ENCODE assay signal across 8 cellular contexts in the genomic region with DNA sequence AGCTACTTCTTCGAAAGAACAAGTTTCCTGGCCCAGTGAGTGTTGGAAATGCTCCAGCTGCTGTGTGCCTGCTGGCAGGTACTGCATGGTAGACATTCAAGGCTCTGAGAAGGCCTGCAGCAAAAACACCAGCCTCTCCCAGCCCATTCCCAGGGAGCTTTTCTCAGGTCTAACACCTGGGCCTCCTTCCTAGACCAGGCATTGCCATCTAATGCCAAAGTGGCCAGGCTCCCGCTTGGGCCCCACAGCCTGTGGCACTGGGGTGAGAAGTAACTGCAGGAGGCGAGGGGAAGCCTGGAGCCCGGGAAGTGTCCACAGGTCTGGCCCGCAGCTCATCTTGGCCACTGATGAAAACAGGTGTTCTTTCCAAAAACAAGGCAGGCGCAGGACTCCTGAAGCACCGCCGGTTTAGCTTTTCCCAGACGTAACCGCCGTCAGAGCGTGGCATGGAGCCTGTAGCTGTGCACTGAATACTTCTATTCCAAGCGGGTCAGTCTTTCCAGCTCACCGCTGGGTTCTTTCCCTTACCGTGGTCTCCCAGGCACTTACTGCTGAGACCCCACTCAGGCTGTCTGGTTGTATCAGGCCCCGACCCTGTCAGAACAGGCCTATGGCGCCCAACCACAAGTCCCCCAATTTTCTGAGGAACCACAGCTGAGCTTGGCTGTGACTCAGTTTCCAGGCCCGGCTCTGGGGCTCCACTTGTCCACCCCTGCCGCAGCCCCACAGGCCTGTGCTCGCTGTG. TPM values are rescaled to one million over a fixed set of nuclear protein-coding genes. Genes with fewer than 3 reads are reported as not detected.
DNase-seq lines count a peak whose midpoint lies in the region; ATAC-seq and TF ChIP-seq lines count a peak whose summit lies in the region.

No MANE protein-coding gene starts in this region.

- H3K4me1 Mint-ChIP-seq in activated CD4-positive, alpha-beta T cell treated with anti-CD3 and anti-CD28 coated beads, Interleukin-2, amount 10 ng/mL, durations not matched to agents 7 days and 5 days, result peaks cover 34% of the 10 kb centered on the region
- H3K4me1 Mint-ChIP-seq in activated CD8-positive, alpha-beta T cell treated with anti-CD3 and anti-CD28 coated beads for 36 hours (ENCODE audit: low read depth), result peaks cover 13% of the 10 kb centered on the region

- H3K9me3 ChIP-seq in liver (ENCODE audit: control insufficient read depth in 4 of 4, low read length in 3 of 4) (no peaks in the 10 kb centered on the region), thoracic aorta (no peaks in the 10 kb centered on the region)

- intact Hi-C loops in activated CD8-positive, alpha-beta T cell treated with anti-CD3 and anti-CD28 coated beads for 36 hours (cut with micrococcal nuclease), result no loop called here

- H3K27me3 ChIP-seq in liver (ENCODE audit: control insufficient read depth in 4 of 4, insufficient read depth in 4 of 4, low read length in 3 of 4), result no peaks in the 10 kb centered on the region
- no peaks in the 10 kb centered on the region for H3K27me3 ChIP-seq in thoracic aorta (replicated peaks; ENCODE audit: insufficient read depth)

- no peaks in the 10 kb centered on the region for H3K9me3 Mint-ChIP-seq in activated CD4-positive, alpha-beta T cell treated with anti-CD3 and anti-CD28 coated beads, Interleukin-2, amount 10 ng/mL, durations not matched to agents 7 days and 5 days
- H3K9me3 Mint-ChIP-seq in activated CD8-positive, alpha-beta T cell treated with anti-CD3 and anti-CD28 coated beads for 36 hours, result no peaks in the 10 kb centered on the region

- H3K27ac Mint-ChIP-seq in activated CD4-positive, alpha-beta T cell treated with anti-CD3 and anti-CD28 coated beads, Interleukin-2, amount 10 ng/mL, durations not matched to agents 7 days and 5 days, result peak overlapping the region; percentile 91
- H3K27ac Mint-ChIP-seq in activated CD8-positive, alpha-beta T cell treated with anti-CD3 and anti-CD28 coated beads for 36 hours, result peak overlapping the region; percentile 71

- H3K9ac ChIP-seq in liver (ENCODE audit: low read depth in 1 of 2, low read length in 2 of 2), result peak overlapping the region; percentile 1 to 49

- H3K27me3 Mint-ChIP-seq in activated CD4-positive, alpha-beta T cell treated with anti-CD3 and anti-CD28 coated beads, Interleukin-2, amount 10 ng/mL, durations not matched to agents 7 days and 5 days, result no peaks in the 10 kb centered on the region
- H3K27me3 Mint-ChIP-seq in activated CD8-positive, alpha-beta T cell treated with anti-CD3 and anti-CD28 coated beads for 36 hours, result no peaks in the 10 kb centered on the region

- TF ChIP-seq RAD21 in liver (IDR thresholded peaks at IDR 0.05), result no peak

- CTCF ChIA-PET in activated CD4-positive, alpha-beta T cell treated with anti-CD3 and anti-CD28 coated beads, Interleukin-2, amount 10 ng/mL, durations not matched to agents 7 days and 5 days (lab: Charles Lee), result interaction anchor here (0.9 to 2.3 kb wide), 6 partner anchors 9 to 206 kb away, joined by 3 to 6 read pairs (median 4); no protein-coding TSS in a partner anchor
- CTCF ChIA-PET in activated CD8-positive, alpha-beta T cell treated with anti-CD3 and anti-CD28 coated beads for 36 hours (lab: Charles Lee), result interaction anchor here (0.7 to 1.0 kb wide), 2 partner anchors 43 to 168 kb away, joined by 3 to 4 read pairs; no protein-coding TSS in a partner anchor

- peaks cover 10% of the 10 kb centered on the region for H3K36me3 Mint-ChIP-seq in activated CD4-positive, alpha-beta T cell treated with anti-CD3 and anti-CD28 coated beads, Interleukin-2, amount 10 ng/mL, durations not matched to agents 7 days and 5 days (ENCODE audit: low read depth)
- H3K36me3 Mint-ChIP-seq in activated CD8-positive, alpha-beta T cell treated with anti-CD3 and anti-CD28 coated beads for 36 hours (ENCODE audit: low read depth), result peaks cover 4% of the 10 kb centered on the region

- TF ChIP-seq CTCF in activated CD8-positive, alpha-beta T cell treated with anti-CD3 and anti-CD28 coated beads for 36 hours (IDR thresholded peaks at IDR 0.05), result no peak
- TF ChIP-seq CTCF in liver (IDR thresholded peaks at IDR 0.05; ENCODE audit: low read depth, low read length, missing input control) (peak; percentile 3), thoracic aorta (IDR thresholded peaks at IDR 0.05) (no peak)

- peak overlapping the region; percentile 93 to 98 for H3K27ac ChIP-seq in liver (ENCODE audit: low read depth in 1 of 2, low read length in 2 of 2)
- H3K27ac ChIP-seq in thoracic aorta, result peak overlapping the region; percentile 72 to 74

- POLR2A ChIA-PET in activated CD4-positive, alpha-beta T cell treated with anti-CD3 and anti-CD28 coated beads, Interleukin-2, amount 10 ng/mL, durations not matched to agents 7 days and 5 days (lab: Charles Lee), result no interaction called here
- POLR2A ChIA-PET in activated CD8-positive, alpha-beta T cell treated with anti-CD3 and anti-CD28 coated beads for 36 hours (lab: Charles Lee), result interaction anchor here (0.8 to 7.4 kb wide), 4 partner anchors 9 to 33 kb away, joined by 4 to 45 read pairs (median 6); partner anchors contain the start of gene UNC93B1

- 68% methylated on average over 20 of the region's 20 CpGs for WGBS in liver

- H3K4me1 ChIP-seq in liver (ENCODE audit: control insufficient read depth in 4 of 4, insufficient read depth in 4 of 4, low read length in 3 of 4) (peaks cover 27 to 64% (median 44%) of the 10 kb centered on the region in 4 donors), thoracic aorta (ENCODE audit: control insufficient read depth in 1 of 2, low read depth in 2 of 2) (peaks cover 27 to 41% of the 10 kb centered on the region in 2 donors)

- H3K4me3 ChIP-seq in liver (ENCODE audit: low read depth in 1 of 3, low read length in 3 of 3), result no peak overlapping the region
- H3K4me3 ChIP-seq in thoracic aorta, result no peak overlapping the region

- no peak for ATAC-seq in activated CD8-positive, alpha-beta T cell treated with anti-CD3 and anti-CD28 coated beads for 36 hours
- ATAC-seq in thoracic aorta (ENCODE audit: insufficient number of reproducible peaks, low FRiP score, low read depth) (no peak), HG03520 (IDR thresholded peaks at IDR 0.05; ENCODE audit: unreplicated experiment) (no peak)

- H3K4me3 Mint-ChIP-seq in activated CD4-positive, alpha-beta T cell treated with anti-CD3 and anti-CD28 coated beads, Interleukin-2, amount 10 ng/mL, durations not matched to agents 7 days and 5 days, result peak overlapping the region; percentile 54
- H3K4me3 Mint-ChIP-seq in activated CD8-positive, alpha-beta T cell treated with anti-CD3 and anti-CD28 coated beads for 36 hours, result peak overlapping the region; percentile 8

- H3K36me3 ChIP-seq in liver (ENCODE audit: control insufficient read depth in 4 of 4, insufficient read depth in 3 of 4, low read depth in 1 of 4, low read length in 3 of 4) (peaks cover 0 to 1% (median 0%) of the 10 kb centered on the region in 4 donors), thoracic aorta (peaks cover 20% of the 10 kb centered on the region)

- no peak for DNase-seq in activated CD4-positive, alpha-beta T cell treated with anti-CD3 and anti-CD28 coated beads, Interleukin-2, amount 10 ng/mL, durations not matched to agents 7 days and 5 days
- no peak for DNase-seq in activated CD4-positive, alpha-beta T cell treated with anti-CD3 and anti-CD28 coated beads, Interleukin-2, amount 50 U/mL, for 1 hour
- no peak for DNase-seq in activated CD8-positive, alpha-beta T cell treated with anti-CD3 and anti-CD28 coated beads for 36 hours
- DNase-seq in thoracic aorta (ENCODE audit: low spot score) (no peak), HCEC 1CT (no peak), COLO829 (ENCODE audit: low spot score) (no peak)

TF ChIP-seq in liver, 16 proteins besides CTCF, POLR2A, EP300 and RAD21 (continues in another document):
- TF ChIP-seq, protein P1, sequence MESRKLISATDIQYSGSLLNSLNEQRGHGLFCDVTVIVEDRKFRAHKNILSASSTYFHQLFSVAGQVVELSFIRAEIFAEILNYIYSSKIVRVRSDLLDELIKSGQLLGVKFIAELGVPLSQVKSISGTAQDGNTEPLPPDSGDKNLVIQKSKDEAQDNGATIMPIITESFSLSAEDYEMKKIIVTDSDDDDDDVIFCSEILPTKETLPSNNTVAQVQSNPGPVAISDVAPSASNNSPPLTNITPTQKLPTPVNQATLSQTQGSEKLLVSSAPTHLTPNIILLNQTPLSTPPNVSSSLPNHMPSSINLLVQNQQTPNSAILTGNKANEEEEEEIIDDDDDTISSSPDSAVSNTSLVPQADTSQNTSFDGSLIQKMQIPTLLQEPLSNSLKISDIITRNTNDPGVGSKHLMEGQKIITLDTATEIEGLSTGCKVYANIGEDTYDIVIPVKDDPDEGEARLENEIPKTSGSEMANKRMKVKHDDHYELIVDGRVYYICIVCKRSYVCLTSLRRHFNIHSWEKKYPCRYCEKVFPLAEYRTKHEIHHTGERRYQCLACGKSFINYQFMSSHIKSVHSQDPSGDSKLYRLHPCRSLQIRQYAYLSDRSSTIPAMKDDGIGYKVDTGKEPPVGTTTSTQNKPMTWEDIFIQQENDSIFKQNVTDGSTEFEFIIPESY (IDR thresholded peaks at IDR 0.05), result no peak

RNA-seq across cellular contexts. Expression of gene TCIRG1, which starts 1.2 kb away (rescaled TPM):
- total RNA-seq in activated CD4-positive, alpha-beta T cell treated with anti-CD3 and anti-CD28 coated beads, Interleukin-2, amount 10 ng/mL, durations not matched to agents 7 days and 5 days, result 100 to 1,000 TPM; 286 to 316 TPM
- total RNA-seq in activated CD8-positive, alpha-beta T cell treated with anti-CD3 and anti-CD28 coated beads for 36 hours, result 100 to 1,000 TPM; 129 to 138 TPM
- total RNA-seq in liver (10 to 100 TPM; 32.2 to 96.1 TPM), thoracic aorta (100 to 1,000 TPM; 167 to 281 TPM)
- 10 to 100 TPM; 42.6 to 46.4 TPM for polyA plus RNA-seq in liver

RNA-seq across cellular contexts. Expression of gene NDUFS8, which starts 7.2 kb away (rescaled TPM):
- total RNA-seq in activated CD4-positive, alpha-beta T cell treated with anti-CD3 and anti-CD28 coated beads, Interleukin-2, amount 10 ng/mL, durations not matched to agents 7 days and 5 days, result 100 to 1,000 TPM; 116 to 138 TPM
- total RNA-seq in activated CD8-positive, alpha-beta T cell treated with anti-CD3 and anti-CD28 coated beads for 36 hours, result 100 to 1,000 TPM; 105 to 109 TPM
- total RNA-seq in liver, result 10 to 100 TPM; 61.2 to 89.8 TPM
- polyA plus RNA-seq in liver, result 100 to 1,000 TPM; 122 to 148 TPM
- total RNA-seq in thoracic aorta, result 10 to 100 TPM; 85.8 to 96.5 TPM

RNA-seq across cellular contexts. Expression of gene ALDH3B1, which starts 27.5 kb away (rescaled TPM):
- under 1 TPM in 1 of 2 experiments, not detected in 1; 0.15 TPM for total RNA-seq in activated CD4-positive, alpha-beta T cell treated with anti-CD3 and anti-CD28 coated beads, Interleukin-2, amount 10 ng/mL, durations not matched to agents 7 days and 5 days
- under 1 TPM; 0.09 to 0.11 TPM for total RNA-seq in activated CD8-positive, alpha-beta T cell treated with anti-CD3 and anti-CD28 coated beads for 36 hours
- total RNA-seq in liver, result 1 to 10 TPM; 3.3 to 7.1 TPM
- polyA plus RNA-seq in liver, result 1 to 10 TPM; 1.6 to 3.6 TPM
- 10 to 100 TPM; 17.6 to 24.2 TPM for total RNA-seq in thoracic aorta

RNA-seq across cellular contexts. Expression of gene UNC93B1, which starts 33.8 kb away (rescaled TPM):
- total RNA-seq in activated CD4-positive, alpha-beta T cell treated with anti-CD3 and anti-CD28 coated beads, Interleukin-2, amount 10 ng/mL, durations not matched to agents 7 days and 5 days, result 10 to 100 TPM; 32.6 to 34.3 TPM
- 10 to 100 TPM; 12.4 to 13.0 TPM for total RNA-seq in activated CD8-positive, alpha-beta T cell treated with anti-CD3 and anti-CD28 coated beads for 36 hours
- total RNA-seq in liver (10 to 100 TPM; 16.5 to 19.1 TPM), thoracic aorta (10 to 100 TPM; 39.6 to 72.4 TPM)
- polyA plus RNA-seq in liver, result 10 to 100 TPM in 1 of 2 donors, 1 to 10 TPM in 1; 9.2 to 13.6 TPM
